19 cellular contexts compared by ENCODE assay signal in genomic region chr15:85530079-85530478, GRCh38.
DNase-seq lines count a peak whose midpoint lies in the region; ATAC-seq and TF ChIP-seq lines count a peak whose summit lies in the region.
"Had no signal": no experiment of that assay in that cellular context is flagged by ENCODE, and none has a peak within 500 bp of the region (broad histone marks: within the 10 kb centered on the region; RNA-seq: fewer than 3 reads in every experiment).

No MANE protein-coding gene starts in this region.

- TF ChIP-seq CTCF in H9 (conservative IDR thresholded peaks at IDR 0.05) (no peak), endothelial cell (IDR thresholded peaks at IDR 0.05; ENCODE audit: unreplicated experiment) (no peak), nephron progenitor cell (IDR thresholded peaks at IDR 0.05) (no peak)

- no CpG with 5 or more reads among the region's 7 CpGs for WGBS in H9 (ENCODE audit: extremely low coverage, insufficient read length, low lambda C conversion rate)

- H3K79me2 ChIP-seq in H9 (ENCODE audit: insufficient read depth, low read length), result no peaks in the 10 kb centered on the region

- no peak overlapping the region for H3K4ac ChIP-seq in H9 (ENCODE audit: low read depth, low read length)

- no peak overlapping the region for H4K5ac ChIP-seq in H9 (ENCODE audit: insufficient read length, low read depth, low read length)

- no peak overlapping the region for H4K8ac ChIP-seq in H9 (replicated peaks; ENCODE audit: insufficient read length, low read depth, low read length)

- no peak overlapping the region for H3K9ac ChIP-seq in H9 (ENCODE audit: extremely low read depth, insufficient read length, low read length)

- H3K4me2 ChIP-seq in H9 (ENCODE audit: insufficient read depth, insufficient read length, low read length), result no peak overlapping the region

- peaks cover 4% of the 10 kb centered on the region for H3K79me1 ChIP-seq in H9 (ENCODE audit: insufficient read depth, low read depth, low read length, poor library complexity, severe bottlenecking)

- ATAC-seq in HG02938 (IDR thresholded peaks at IDR 0.05; ENCODE audit: unreplicated experiment), result no peak
- ATAC-seq: HCT116 had no signal

- no peak overlapping the region for H2BK12ac ChIP-seq in H9 (ENCODE audit: insufficient read length, low read depth, low read length)

- H4K91ac ChIP-seq in H9 (ENCODE audit: insufficient read length, low read depth, low read length), result no peak overlapping the region

- H3K27me3 Mint-ChIP-seq in activated T-cell treated with anti-CD3 and anti-CD28 coated beads, Interleukin-2, amount 50 U/mL, for 24 hours, result no peaks in the 10 kb centered on the region
- H3K27me3 Mint-ChIP-seq in H9 (ENCODE audit: low read depth), result no peaks in the 10 kb centered on the region; the same call in 1 of the 2 replicates
- H3K27me3 Mint-ChIP-seq in endothelial cell (ENCODE audit: unreplicated experiment), result peaks cover 9% of the 10 kb centered on the region
- H3K27me3 Mint-ChIP-seq in nephron progenitor cell (ENCODE audit: low read depth, poor library complexity), result no peaks in the 10 kb centered on the region

- no peak for DNase-seq in activated T-cell treated with anti-CD3 and anti-CD28 coated beads, Interleukin-2, amount 50 U/mL, for 24 hours
- no peak for DNase-seq in activated T-cell treated with anti-CD3 and anti-CD28 coated beads for 4 hours
- DNase-seq in H9, result no peak
- DNase-seq in endothelial cell (ENCODE audit: low spot score), result no peak
- DNase-seq in nephron progenitor cell, result no peak
- no peak for DNase-seq in C1 segment of cervical spinal cord (lab: John Stamatoyannopoulos, UW)
- DNase-seq in NCI-H187 treated with DMSO at 0.1 percent for 48 hours (lab: John Stamatoyannopoulos, UW), result no peak
- DNase-seq: Calu3, DMS79, KG1, NCI-H1092, NCI-H1694 treated with DMSO at 0.1 percent for 48 hours, NCI-H446 treated with DMSO at 0.1 percent for 48 hours, NCI-H82 had no signal

- H3K23me2 ChIP-seq in H9 (ENCODE audit: insufficient read length, low read depth, low read length, poor library complexity, severe bottlenecking), result no peaks in the 10 kb centered on the region

- no peak overlapping the region for H2BK20ac ChIP-seq in H9 (ENCODE audit: low read depth, low read length, poor library complexity, severe bottlenecking)

- no peaks in the 10 kb centered on the region for H3K9me3 ChIP-seq in H9 (ENCODE audit: control insufficient read depth, low read depth, low read length)

- peaks cover 3% of the 10 kb centered on the region; the same call in 1 of the 2 replicates for H3K4me1 ChIP-seq in H9 (ENCODE audit: insufficient read depth, low read length)

- no peaks in the 10 kb centered on the region for H3K9me3 Mint-ChIP-seq in activated T-cell treated with anti-CD3 and anti-CD28 coated beads, Interleukin-2, amount 50 U/mL, for 24 hours
- H3K9me3 Mint-ChIP-seq in H9 (no peaks in the 10 kb centered on the region), endothelial cell (ENCODE audit: unreplicated experiment) (no peaks in the 10 kb centered on the region), nephron progenitor cell (no peaks in the 10 kb centered on the region)

- no peak overlapping the region for H3K4me3 Mint-ChIP-seq in activated T-cell treated with anti-CD3 and anti-CD28 coated beads, Interleukin-2, amount 50 U/mL, for 24 hours
- no peak overlapping the region for H3K4me3 Mint-ChIP-seq in H9
- no peak overlapping the region for H3K4me3 Mint-ChIP-seq in endothelial cell (ENCODE audit: unreplicated experiment)
- H3K4me3 Mint-ChIP-seq in nephron progenitor cell, result peak overlapping the region; percentile 54

- H3K27ac Mint-ChIP-seq in activated T-cell treated with anti-CD3 and anti-CD28 coated beads, Interleukin-2, amount 50 U/mL, for 24 hours, result peak overlapping the region; percentile 12
- peak overlapping the region in 2 of 3 experiments; percentile 42 to 90; a peak in 5 of 7 replicates for H3K27ac Mint-ChIP-seq in H9
- peak overlapping the region; percentile 78 for H3K27ac Mint-ChIP-seq in endothelial cell (ENCODE audit: unreplicated experiment)
- H3K27ac Mint-ChIP-seq in nephron progenitor cell, result peak overlapping the region; percentile 97

- H3K27me3 ChIP-seq in H9 (ENCODE audit: insufficient read depth, low read length), result no peaks in the 10 kb centered on the region; the same call in 1 of the 2 replicates

- no peaks in the 10 kb centered on the region for H4K20me1 ChIP-seq in H9 (ENCODE audit: control insufficient read depth, insufficient read depth, insufficient read length)

- no peak overlapping the region for H2AK5ac ChIP-seq in H9 (ENCODE audit: insufficient read length, low read length)

- no peak overlapping the region for H3K23ac ChIP-seq in H9 (ENCODE audit: insufficient read length, low read depth, low read length)

- no peak overlapping the region for H3K18ac ChIP-seq in H9 (ENCODE audit: insufficient read length, low read depth, low read length)

- no peak overlapping the region for H2BK120ac ChIP-seq in H9 (ENCODE audit: low read depth, low read length, poor library complexity, severe bottlenecking)

- no peak overlapping the region for H2BK15ac ChIP-seq in H9 (ENCODE audit: low read depth, low read length)

- no peak overlapping the region for H2AFZ ChIP-seq in H9 (ENCODE audit: low read length)

- H3T11ph ChIP-seq in H9 (ENCODE audit: low read length), result no peak overlapping the region

- H3K56ac ChIP-seq in H9 (ENCODE audit: insufficient read length, low read depth, low read length), result no peak overlapping the region

- no peak overlapping the region for H3K27ac ChIP-seq in H9 (ENCODE audit: insufficient read length, low read depth, low read length)
- H3K27ac ChIP-seq: 22Rv1, C4-2B, HL-60 had no signal

- H3K36me3 Mint-ChIP-seq in activated T-cell treated with anti-CD3 and anti-CD28 coated beads, Interleukin-2, amount 50 U/mL, for 24 hours (ENCODE audit: low read depth), result peaks cover 57% of the 10 kb centered on the region
- H3K36me3 Mint-ChIP-seq in H9 (ENCODE audit: insufficient read depth in 1 of 3, low read depth in 3 of 3) (peaks cover 4 to 24% (median 18%) of the 10 kb centered on the region in 3 experiments; a peak in 6 of 7 replicates), endothelial cell (ENCODE audit: low read depth, unreplicated experiment) (peaks cover 16% of the 10 kb centered on the region), nephron progenitor cell (ENCODE audit: low read depth) (peaks cover 50% of the 10 kb centered on the region)

- H2BK5ac ChIP-seq in H9 (ENCODE audit: insufficient read length, low read length), result no peak overlapping the region

- H3K4me1 Mint-ChIP-seq in activated T-cell treated with anti-CD3 and anti-CD28 coated beads, Interleukin-2, amount 50 U/mL, for 24 hours (ENCODE audit: low read depth), result peaks cover 59% of the 10 kb centered on the region
- H3K4me1 Mint-ChIP-seq in H9 (peaks cover 17 to 29% of the 10 kb centered on the region in 2 experiments), endothelial cell (ENCODE audit: unreplicated experiment) (peaks cover 40% of the 10 kb centered on the region), nephron progenitor cell (peaks cover 89% of the 10 kb centered on the region)

- H3K14ac ChIP-seq in H9 (ENCODE audit: insufficient read depth, low read length), result no peak overlapping the region

Comparison
In these comparisons a context has a peak if more than half of its experiments do, and no peak if none do; other contexts are left out.
1. H3K27ac Mint-ChIP-seq: peak in every context shown above with its lines; median percentile 97 in nephron progenitor cell; 78 in endothelial cell; 66 in H9; 12 in activated T-cell treated with anti-CD3 and anti-CD28 coated beads, Interleukin-2, amount 50 U/mL, for 24 hours.